Comparison of ENCODE assay signal across 16 cellular contexts in the genomic region with DNA sequence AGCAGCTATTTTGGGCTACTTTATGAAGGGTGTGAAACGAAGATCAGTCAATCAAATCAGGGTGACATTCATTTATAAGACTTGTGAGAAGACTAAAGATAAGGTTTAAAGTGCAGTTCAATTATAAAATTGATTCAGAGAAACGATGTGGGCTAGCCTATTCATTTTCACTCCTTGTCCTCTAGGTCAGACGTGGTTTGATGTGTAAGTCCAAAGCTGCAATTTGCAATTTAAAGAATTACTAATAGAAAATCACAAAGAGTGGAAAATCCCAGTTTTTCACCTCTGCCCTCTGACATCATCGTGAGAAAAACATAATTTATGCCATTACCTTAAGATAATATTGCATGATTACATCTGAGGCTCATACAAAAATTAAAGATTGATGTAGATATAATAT.
DNase-seq lines count a peak whose midpoint lies in the region; ATAC-seq lines count a peak whose summit lies in the region.
"Had no signal": no experiment of that assay in that cellular context is flagged by ENCODE, and none has a peak within 500 bp of the region (broad histone marks: within the 10 kb centered on the region; RNA-seq: fewer than 3 reads in every experiment).

No MANE protein-coding gene starts in this region.

- H3K4me1 Mint-ChIP-seq in activated T-cell treated with anti-CD3 and anti-CD28 coated beads, Interleukin-2, amount 50 U/mL, for 72 hours (ENCODE audit: low read depth), result no peaks in the 10 kb centered on the region
- H3K4me1 Mint-ChIP-seq: activated CD4-positive, alpha-beta T cell treated with anti-CD3 and anti-CD28 coated beads, Interleukin-2, amount 10 ng/mL, durations not matched to agents 7 days and 5 days; activated naive CD4-positive, alpha-beta T cell treated with anti-CD3 and anti-CD28 coated beads, Interleukin-2, amount 10 ng/mL, durations not matched to agents 7 days and 5 days had no signal

- no peak overlapping the region for H3K27ac Mint-ChIP-seq in activated T-cell treated with anti-CD3 and anti-CD28 coated beads, Interleukin-2, amount 50 U/mL, for 72 hours
- H3K27ac Mint-ChIP-seq: activated CD4-positive, alpha-beta T cell treated with anti-CD3 and anti-CD28 coated beads, Interleukin-2, amount 10 ng/mL, durations not matched to agents 7 days and 5 days; activated naive CD4-positive, alpha-beta T cell treated with anti-CD3 and anti-CD28 coated beads, Interleukin-2, amount 10 ng/mL, durations not matched to agents 7 days and 5 days had no signal

- no peaks in the 10 kb centered on the region for H3K27me3 ChIP-seq in SJSA1 (replicated peaks)
- H3K27me3 ChIP-seq: cardiac muscle cell had no signal

- no peak overlapping the region for H3K4me3 Mint-ChIP-seq in activated T-cell treated with anti-CD3 and anti-CD28 coated beads, Interleukin-2, amount 50 U/mL, for 72 hours
- H3K4me3 Mint-ChIP-seq: activated CD4-positive, alpha-beta T cell treated with anti-CD3 and anti-CD28 coated beads, Interleukin-2, amount 10 ng/mL, durations not matched to agents 7 days and 5 days; activated naive CD4-positive, alpha-beta T cell treated with anti-CD3 and anti-CD28 coated beads, Interleukin-2, amount 10 ng/mL, durations not matched to agents 7 days and 5 days; nephron had no signal

- H3K4me1 ChIP-seq in SJSA1 (replicated peaks), result peaks cover 15% of the 10 kb centered on the region

- H3K36me3 Mint-ChIP-seq in activated T-cell treated with anti-CD3 and anti-CD28 coated beads, Interleukin-2, amount 50 U/mL, for 72 hours (ENCODE audit: insufficient read depth in 2 of 2), result no peaks in the 10 kb centered on the region
- H3K36me3 Mint-ChIP-seq: activated naive CD4-positive, alpha-beta T cell treated with anti-CD3 and anti-CD28 coated beads, Interleukin-2, amount 10 ng/mL, durations not matched to agents 7 days and 5 days had no signal

- DNase-seq in Daoy (ENCODE audit: low read depth) (peak; percentile 9), SJSA1 (ENCODE audit: low read depth in 1 of 2, low spot score in 2 of 2) (no peak), fibroblast of peridontal ligament (ENCODE audit: extremely low read depth) (peak; percentile 13), renal cortical epithelial cell (ENCODE audit: low read depth) (peak; percentile 73), DMS 273 treated with DMSO at 0.1 percent for 48 hours (lab: John Stamatoyannopoulos, UW) (no peak)
- no peak for DNase-seq in activated T-cell treated with anti-CD3 and anti-CD28 coated beads, Interleukin-2, amount 50 U/mL, for 72 hours
- DNase-seq: activated CD4-positive, alpha-beta T cell treated with anti-CD3 and anti-CD28 coated beads, Interleukin-2, amount 10 ng/mL, durations not matched to agents 7 days and 5 days; activated naive CD4-positive, alpha-beta T cell treated with anti-CD3 and anti-CD28 coated beads, Interleukin-2, amount 10 ng/mL, durations not matched to agents 7 days and 5 days; AML-193; foreskin melanocyte; MV-4-11; NCI-H2029 treated with DMSO at 0.1 percent for 48 hours had no signal

- H3K27me3 Mint-ChIP-seq in activated T-cell treated with anti-CD3 and anti-CD28 coated beads, Interleukin-2, amount 50 U/mL, for 72 hours (ENCODE audit: low read depth), result no peaks in the 10 kb centered on the region
- H3K27me3 Mint-ChIP-seq: activated CD4-positive, alpha-beta T cell treated with anti-CD3 and anti-CD28 coated beads, Interleukin-2, amount 10 ng/mL, durations not matched to agents 7 days and 5 days; activated naive CD4-positive, alpha-beta T cell treated with anti-CD3 and anti-CD28 coated beads, Interleukin-2, amount 10 ng/mL, durations not matched to agents 7 days and 5 days had no signal

- ATAC-seq in HG03565 (IDR thresholded peaks at IDR 0.05; ENCODE audit: unreplicated experiment), result no peak
- no peak for ATAC-seq in activated T-cell treated with anti-CD3 and anti-CD28 coated beads, Interleukin-2, amount 50 U/mL, for 72 hours (replicated peaks in 1 of 2)
- no peak for ATAC-seq in GM21528 (IDR thresholded peaks at IDR 0.05; ENCODE audit: low FRiP score, unreplicated experiment)

- H3K36me3 ChIP-seq in SJSA1, result no peaks in the 10 kb centered on the region
- H3K36me3 ChIP-seq: cardiac muscle cell had no signal

- no peaks in the 10 kb centered on the region for H3K9me3 ChIP-seq in SJSA1 (replicated peaks)

- H3K27ac ChIP-seq in SJSA1, result peak overlapping the region; percentile 69
- H3K27ac ChIP-seq: cardiac muscle cell had no signal

- H3K4me3 ChIP-seq in SJSA1, result no peak overlapping the region
- H3K4me3 ChIP-seq: cardiac muscle cell had no signal

- peaks cover 3 to 14% of the 10 kb centered on the region in 2 donors for H3K9me3 Mint-ChIP-seq in activated T-cell treated with anti-CD3 and anti-CD28 coated beads, Interleukin-2, amount 50 U/mL, for 72 hours
- H3K9me3 Mint-ChIP-seq: nephron had no signal

Comparison
In these comparisons a context has a peak if more than half of its experiments do, and no peak if none do; other contexts are left out.
1. DNase-seq: peak in Daoy (single experiment), fibroblast of peridontal ligament (single experiment) and renal cortical epithelial cell (single experiment); none in SJSA1 (0 of 2), activated T-cell treated with anti-CD3 and anti-CD28 coated beads, Interleukin-2, amount 50 U/mL, for 72 hours (0 of 2) and DMS 273 treated with DMSO at 0.1 percent for 48 hours (single experiment).